In genomic region chr19:55526216-55527196, GRCh38 we compare ENCODE assay signal across 1 cellular context.
A peak's percentile ranks its signal among the peaks of the same experiment; 100 is the strongest.
TF ChIP-seq lines count a peak whose summit lies in the region.

No MANE protein-coding gene starts in this region.

TF ChIP-seq in HepG2, 621 proteins besides CTCF, POLR2A, EP300 and RAD21 (continued from another document and continues in another):
- 0 out of 2 replicates have a peak, but pooled peaks have one; percentile 60 for TF ChIP-seq ZNF142 (CRISPR knock-in tag; IDR thresholded peaks at IDR 0.05)
- TF ChIP-seq TMF1 (CRISPR knock-in tag; IDR thresholded peaks at IDR 0.05; ENCODE audit: low read depth), result no peak
- TF ChIP-seq ZBTB26 (CRISPR knock-in tag; IDR thresholded peaks at IDR 0.05; ENCODE audit: borderline replicate concordance), result no peak
- 0 out of 2 replicates have a peak, but pooled peaks have one; percentile 35 for TF ChIP-seq ZSCAN25 (CRISPR knock-in tag; IDR thresholded peaks at IDR 0.05)
- TF ChIP-seq HNF1B (CRISPR knock-in tag; IDR thresholded peaks at IDR 0.05), result no peak
- no peak for TF ChIP-seq KDM4B (CRISPR knock-in tag; IDR thresholded peaks at IDR 0.05)
- no peak for TF ChIP-seq ZNF121 (CRISPR knock-in tag; IDR thresholded peaks at IDR 0.05)
- TF ChIP-seq ZNF550 (CRISPR knock-in tag; IDR thresholded peaks at IDR 0.05; ENCODE audit: borderline replicate concordance), result no peak
- TF ChIP-seq MNT (IDR thresholded peaks at IDR 0.05), result peak; percentile 97
- no peak for TF ChIP-seq ZNF138 (CRISPR knock-in tag; IDR thresholded peaks at IDR 0.05; ENCODE audit: low read depth)
- no peak for TF ChIP-seq ZNF124 (CRISPR knock-in tag; IDR thresholded peaks at IDR 0.05)
- TF ChIP-seq ATAD3A (CRISPR knock-in tag; IDR thresholded peaks at IDR 0.05), result no peak
- TF ChIP-seq IRF9 (CRISPR knock-in tag; IDR thresholded peaks at IDR 0.05; ENCODE audit: borderline replicate concordance), result no peak
- TF ChIP-seq, protein P1, sequence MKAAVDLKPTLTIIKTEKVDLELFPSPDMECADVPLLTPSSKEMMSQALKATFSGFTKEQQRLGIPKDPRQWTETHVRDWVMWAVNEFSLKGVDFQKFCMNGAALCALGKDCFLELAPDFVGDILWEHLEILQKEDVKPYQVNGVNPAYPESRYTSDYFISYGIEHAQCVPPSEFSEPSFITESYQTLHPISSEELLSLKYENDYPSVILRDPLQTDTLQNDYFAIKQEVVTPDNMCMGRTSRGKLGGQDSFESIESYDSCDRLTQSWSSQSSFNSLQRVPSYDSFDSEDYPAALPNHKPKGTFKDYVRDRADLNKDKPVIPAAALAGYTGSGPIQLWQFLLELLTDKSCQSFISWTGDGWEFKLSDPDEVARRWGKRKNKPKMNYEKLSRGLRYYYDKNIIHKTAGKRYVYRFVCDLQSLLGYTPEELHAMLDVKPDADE (CRISPR knock-in tag; IDR thresholded peaks at IDR 0.05), result no peak
- TF ChIP-seq SAFB2 (CRISPR knock-in tag; IDR thresholded peaks at IDR 0.05; ENCODE audit: borderline replicate concordance, low read depth), result no peak
- TF ChIP-seq KDM2A (CRISPR knock-in tag; IDR thresholded peaks at IDR 0.05; ENCODE audit: borderline replicate concordance, low read depth), result peak; percentile 21; the same call in 1 of the 2 replicates
- no peak for TF ChIP-seq GZF1 (CRISPR knock-in tag; IDR thresholded peaks at IDR 0.05)
- TF ChIP-seq ZNF557 (CRISPR knock-in tag; IDR thresholded peaks at IDR 0.05), result no peak
- no peak for TF ChIP-seq GLI4 (CRISPR knock-in tag; IDR thresholded peaks at IDR 0.05; ENCODE audit: borderline replicate concordance)
- no peak for TF ChIP-seq HIVEP1 (CRISPR knock-in tag; IDR thresholded peaks at IDR 0.05)
- TF ChIP-seq ATF4 (CRISPR knock-in tag; IDR thresholded peaks at IDR 0.05), result no peak
- no peak for TF ChIP-seq SIX1 (CRISPR knock-in tag; IDR thresholded peaks at IDR 0.05; ENCODE audit: borderline replicate concordance)
- no peak for TF ChIP-seq GABPA (IDR thresholded peaks at IDR 0.05; ENCODE audit: low read depth, low read length)
- no peak for TF ChIP-seq GABPA (CRISPR knock-in tag; IDR thresholded peaks at IDR 0.05; ENCODE audit: low read depth)
- no peak for TF ChIP-seq KDM5B (CRISPR knock-in tag; IDR thresholded peaks at IDR 0.05; ENCODE audit: borderline replicate concordance)
- peak; percentile 31; the same call in 1 of the 2 replicates for TF ChIP-seq TBX2 (CRISPR knock-in tag; IDR thresholded peaks at IDR 0.05; ENCODE audit: borderline replicate concordance)
- TF ChIP-seq ZFP1 (CRISPR knock-in tag; IDR thresholded peaks at IDR 0.05), result no peak
- TF ChIP-seq ZNF234 (CRISPR knock-in tag; conservative IDR thresholded peaks at IDR 0.05), result no peak
- peak; percentile 50; the same call in 1 of the 2 replicates for TF ChIP-seq ZFX (CRISPR knock-in tag; IDR thresholded peaks at IDR 0.05; ENCODE audit: low read depth)
- no peak for TF ChIP-seq NONO (IDR thresholded peaks at IDR 0.05)
- TF ChIP-seq NONO (CRISPR knock-in tag; conservative IDR thresholded peaks at IDR 0.05), result peak; percentile 38
- no peak for TF ChIP-seq ZBTB34 (CRISPR knock-in tag; IDR thresholded peaks at IDR 0.05)
- no peak for TF ChIP-seq SPEN (CRISPR knock-in tag; IDR thresholded peaks at IDR 0.05; ENCODE audit: low read depth)
- TF ChIP-seq YEATS4 (CRISPR knock-in tag; IDR thresholded peaks at IDR 0.05; ENCODE audit: borderline replicate concordance), result no peak
- no peak for TF ChIP-seq ZNF710 (CRISPR knock-in tag; IDR thresholded peaks at IDR 0.05; ENCODE audit: borderline replicate concordance)
- TF ChIP-seq ZNF143 (CRISPR knock-in tag; IDR thresholded peaks at IDR 0.05), result no peak
- no peak for TF ChIP-seq XRCC5 (optimal IDR thresholded peaks at IDR 0.05; ENCODE audit: low read length)
- TF ChIP-seq, protein P2, sequence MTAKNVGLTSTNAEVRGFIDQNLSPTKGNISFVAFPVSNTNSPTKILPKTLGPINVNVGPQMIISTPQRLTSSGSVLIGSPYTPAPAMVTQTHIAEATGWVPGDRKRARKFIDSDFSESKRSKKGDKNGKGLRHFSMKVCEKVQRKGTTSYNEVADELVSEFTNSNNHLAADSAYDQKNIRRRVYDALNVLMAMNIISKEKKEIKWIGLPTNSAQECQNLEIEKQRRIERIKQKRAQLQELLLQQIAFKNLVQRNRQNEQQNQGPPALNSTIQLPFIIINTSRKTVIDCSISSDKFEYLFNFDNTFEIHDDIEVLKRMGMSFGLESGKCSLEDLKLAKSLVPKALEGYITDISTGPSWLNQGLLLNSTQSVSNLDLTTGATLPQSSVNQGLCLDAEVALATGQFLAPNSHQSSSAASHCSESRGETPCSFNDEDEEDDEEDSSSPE (CRISPR knock-in tag; IDR thresholded peaks at IDR 0.05), result 0 out of 2 replicates have a peak, but pooled peaks have one; percentile 32
- TF ChIP-seq HMG20B (CRISPR knock-in tag; conservative IDR thresholded peaks at IDR 0.05), result no peak
- TF ChIP-seq ZNF431 (CRISPR knock-in tag; IDR thresholded peaks at IDR 0.05; ENCODE audit: borderline replicate concordance, low read depth), result 0 out of 2 replicates have a peak, but pooled peaks have one; percentile 55
- no peak for TF ChIP-seq ZNF775 (CRISPR knock-in tag; IDR thresholded peaks at IDR 0.05; ENCODE audit: borderline replicate concordance)
- TF ChIP-seq GTF3A (CRISPR knock-in tag; conservative IDR thresholded peaks at IDR 0.05), result no peak
- no peak for TF ChIP-seq HDAC2 (CRISPR knock-in tag; IDR thresholded peaks at IDR 0.05)
- no peak for TF ChIP-seq GRHL1 (CRISPR knock-in tag; conservative IDR thresholded peaks at IDR 0.05)
